9 cellular contexts compared by ENCODE assay signal in the genomic region with DNA sequence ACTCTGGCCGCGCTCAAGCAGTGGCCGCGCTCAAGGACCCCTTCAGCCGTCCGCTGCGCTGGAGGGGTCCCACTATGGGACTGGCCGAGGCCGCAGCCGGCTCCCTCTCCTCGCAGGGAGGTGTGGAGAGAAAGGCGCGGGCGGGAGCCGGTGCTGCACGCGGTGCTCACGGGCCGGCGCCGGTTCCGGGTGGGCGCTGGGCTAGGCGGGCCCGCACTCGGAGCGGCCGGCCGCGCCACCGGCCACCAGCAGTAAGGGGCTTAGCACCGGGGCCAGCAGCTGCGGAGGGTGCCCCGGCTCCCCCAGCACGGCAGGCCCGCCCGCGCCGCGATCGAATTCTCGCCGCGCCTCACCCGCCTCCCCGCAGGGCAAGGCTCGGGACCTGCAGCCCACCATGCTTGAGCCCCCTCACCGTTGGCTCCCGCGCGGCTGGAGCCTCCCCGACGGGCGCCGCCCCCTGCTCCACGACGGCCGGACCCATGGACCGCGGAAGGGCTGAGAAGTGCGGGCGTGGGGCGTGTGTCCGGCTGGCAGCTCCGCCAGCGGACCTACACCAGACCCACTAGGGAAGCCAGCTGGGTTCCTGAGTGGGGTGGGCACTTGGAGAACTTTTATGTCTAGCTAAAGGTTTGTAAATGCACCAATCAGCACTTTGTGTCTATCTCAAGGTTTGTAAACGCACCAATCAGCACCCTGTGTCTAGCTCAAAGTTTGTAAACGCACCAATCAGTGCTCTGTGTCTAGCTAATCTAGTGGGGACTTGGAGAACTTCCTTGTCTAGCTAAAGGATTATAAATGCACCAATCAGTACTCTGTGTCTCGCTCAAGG. TPM values are rescaled to one million over a fixed set of nuclear protein-coding genes. Genes with fewer than 3 reads are reported as not detected.
DNase-seq lines count a peak whose midpoint lies in the region; ATAC-seq and TF ChIP-seq lines count a peak whose summit lies in the region.
"Had no signal": no experiment of that assay in that cellular context is flagged by ENCODE, and none has a peak within 500 bp of the region (broad histone marks: within the 10 kb centered on the region; RNA-seq: fewer than 3 reads in every experiment).

No MANE protein-coding gene starts in this region.

- TF ChIP-seq CTCF in colonic mucosa (IDR thresholded peaks at IDR 0.05) (no peak), lung (IDR thresholded peaks at IDR 0.05; ENCODE audit: control extremely low read depth, extremely low read depth) (no peak), transverse colon (IDR thresholded peaks at IDR 0.05) (no peak)

- peak; percentile 12 for DNase-seq in activated gamma-delta T cell (lab: John Stamatoyannopoulos, UW)
- no peak for DNase-seq in activated gamma-delta T cell treated with Interleukin-2 at 50 U/mL for 16 hours
- DNase-seq in colonic mucosa = no peak
- DNase-seq in lung (ENCODE audit: low spot score) = no peak
- DNase-seq in transverse colon = no peak
- no peak for DNase-seq in NCI-H1694 (lab: John Stamatoyannopoulos, UW)
- no peak for DNase-seq in AML-193 (lab: John Stamatoyannopoulos, UW)
- DNase-seq: stimulated activated CD4-positive, alpha-beta T cell treated with anti-CD3 and anti-CD28 coated beads, Interleukin-1b, Interleukin-23, amount 100 ng/mL, for 48 hours had no signal

- TF ChIP-seq EP300 in transverse colon (IDR thresholded peaks at IDR 0.05; ENCODE audit: low read depth) = no peak

- H3K4me3 ChIP-seq in colonic mucosa = peak overlapping the region; percentile 36
- H3K4me3 ChIP-seq in lung = peak overlapping the region; percentile 47
- H3K4me3 ChIP-seq in transverse colon = peak overlapping the region; percentile 28 to 56 (median 38)

- 19 to 20% methylated on average over 66 to 69 of the region's 69 CpGs for WGBS in lung, 2 donors
- WGBS in transverse colon (ENCODE audit: low coverage in 1 of 2), 2 donors = 30 to 47% methylated on average over 2 to 55 of the region's 69 CpGs

- peaks cover 9% of the 10 kb centered on the region for H3K27me3 ChIP-seq in colonic mucosa
- H3K27me3 ChIP-seq in lung (ENCODE audit: control insufficient read depth, insufficient read depth) = no peaks in the 10 kb centered on the region
- H3K27me3 ChIP-seq in transverse colon = peaks cover 35% of the 10 kb centered on the region

- in situ Hi-C loops in transverse colon (cut with MboI; ENCODE audit: low pct_ligation_motif_present in 1 of 4, low pct_unique_long_range_greater_than_20kb in 1 of 4, low sequenced_read_pairs in 3 of 4) = loop anchor here in 2 of 4 donors (25.0 kb wide), 1 partner anchor 350 kb away; the partner anchor contains the start of gene MIS18BP1 (in 2 of the 2)

- H3K9ac ChIP-seq in colonic mucosa (ENCODE audit: low read depth in 2 of 2, low read length in 2 of 2) = peak overlapping the region in 1 of 2 donors; percentile 52

- H3K4me1 ChIP-seq in colonic mucosa (no peaks in the 10 kb centered on the region), lung (ENCODE audit: control insufficient read depth in 2 of 2, insufficient read depth in 2 of 2, low read length in 2 of 2) (peaks cover 0 to 2% of the 10 kb centered on the region in 2 donors), transverse colon (peaks cover 0 to 12% (median 0%) of the 10 kb centered on the region in 4 donors)

- no peaks in the 10 kb centered on the region for H3K9me3 ChIP-seq in colonic mucosa
- H3K9me3 ChIP-seq in lung (ENCODE audit: control insufficient read depth in 2 of 2, insufficient read depth in 1 of 2, low read length in 1 of 2) = peaks cover 0 to 7% of the 10 kb centered on the region in 2 donors
- H3K9me3 ChIP-seq in transverse colon = no peaks in the 10 kb centered on the region

- no peak for TF ChIP-seq POLR2A in transverse colon (IDR thresholded peaks at IDR 0.05)

- ATAC-seq in lung (ENCODE audit: insufficient read depth, low FRiP score) = peak; percentile 46
- ATAC-seq in GM19452 (IDR thresholded peaks at IDR 0.05; ENCODE audit: unreplicated experiment) = no peak

- H3K36me3 ChIP-seq in colonic mucosa (no peaks in the 10 kb centered on the region), lung (ENCODE audit: control insufficient read depth in 2 of 2, insufficient read depth in 2 of 2, low read length in 2 of 2) (no peaks in the 10 kb centered on the region), transverse colon (no peaks in the 10 kb centered on the region)

- no peak overlapping the region for H3K27ac ChIP-seq in colonic mucosa
- H3K27ac ChIP-seq in lung (ENCODE audit: low read depth in 1 of 2, low read length in 1 of 2) = no peak overlapping the region
- no peak overlapping the region for H3K27ac ChIP-seq in transverse colon

- intact Hi-C loops in colonic mucosa (cut with DNase I) (loop anchor here (2.0 to 10.0 kb wide), 2 partner anchors 223 to 359 kb away; partner anchors contain the start of genes FANCM and FKBP3), transverse colon (cut with DNase I; ENCODE audit: low total_unique reads) (loop anchor here (10.0 kb wide), 1 partner anchor 353 kb away; no protein-coding TSS in a partner anchor)

RNA-seq across cellular contexts. Expression of gene KLHL28, which starts 49.5 kb away (rescaled TPM):
- total RNA-seq in colonic mucosa = 10 to 100 TPM; 10.5 to 18.6 TPM
- total RNA-seq in lung = 10 to 100 TPM; 14.6 to 29.0 TPM
- 1 to 10 TPM; 2.6 to 4.4 TPM for polyA plus RNA-seq in lung
- total RNA-seq in transverse colon = 10 to 100 TPM in 3 of 4 donors, under 1 TPM in 1; 1.00 to 22.1 (median 15.3) TPM

RNA-seq across cellular contexts. Expression of gene TOGARAM1, which starts 49.7 kb away (rescaled TPM):
- total RNA-seq in colonic mucosa = 10 to 100 TPM in 1 of 2 donors, 1 to 10 TPM in 1; 8.8 to 10.7 TPM
- 10 to 100 TPM; 18.0 to 52.0 TPM for total RNA-seq in lung
- 1 to 10 TPM; 4.2 to 4.7 TPM for polyA plus RNA-seq in lung
- total RNA-seq in transverse colon = 10 to 100 TPM; 13.5 to 23.6 (median 17.9) TPM
